ENCODE assay signal across 27 cellular contexts in the genomic region with DNA sequence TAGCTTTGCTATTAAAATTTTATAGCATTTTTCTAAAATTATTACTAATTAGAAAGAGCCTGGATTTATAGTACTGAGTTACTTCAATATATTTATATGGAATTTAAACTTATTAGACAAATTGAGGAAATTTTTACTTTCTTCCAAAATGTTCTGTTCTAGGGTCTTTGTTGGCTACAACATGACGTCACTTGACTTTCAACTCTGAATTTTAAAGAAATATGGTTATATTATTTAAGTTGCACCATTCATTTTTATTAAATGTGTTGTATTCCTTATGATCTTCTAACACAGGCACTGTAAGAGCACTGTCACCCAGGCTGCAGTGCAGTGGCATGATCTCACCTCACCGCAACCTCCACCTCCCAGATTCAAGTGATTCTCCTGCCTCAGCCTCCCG.
"Had no signal": no experiment of that assay in that cellular context is flagged by ENCODE, and none has a peak within 500 bp of the region (broad histone marks: within the 10 kb centered on the region; RNA-seq: fewer than 3 reads in every experiment).

No MANE protein-coding gene starts in this region.

- FAIRE-seq: colon, endometrium, endothelial cell of umbilical vein had no signal

- H3K4me3 ChIP-seq: colonic mucosa, coronary artery, dorsolateral prefrontal cortex, esophagus muscularis mucosa, esophagus squamous epithelium, gastrocnemius medialis, gastroesophageal sphincter, heart left ventricle, heart right ventricle had no signal

- DNase-seq: colonic mucosa; cortex of kidney; dermis blood vessel endothelial cell; dorsolateral prefrontal cortex; effector CD4-positive, alpha-beta T cell; effector CD8-positive, alpha-beta T cell; effector memory CD4-positive, alpha-beta T cell; effector memory CD8-positive, alpha-beta T cell; endodermal cell; erythroblast; esophagus squamous epithelium; foreskin fibroblast; foreskin keratinocyte; foreskin melanocyte; gastrocnemius medialis; glutamatergic neuron; head of caudate nucleus; heart left ventricle; heart right ventricle had no signal

- H3K9me3 ChIP-seq: colonic mucosa, esophagus muscularis mucosa, esophagus squamous epithelium, gastrocnemius medialis, gastroesophageal sphincter, heart left ventricle had no signal

- H3K36me3 ChIP-seq: colonic mucosa, esophagus muscularis mucosa, esophagus squamous epithelium, gastrocnemius medialis, gastroesophageal sphincter, heart left ventricle, heart right ventricle had no signal

- H3K27ac ChIP-seq: colonic mucosa, coronary artery, dorsolateral prefrontal cortex, epithelial cell of prostate, esophagus muscularis mucosa, esophagus squamous epithelium, foreskin keratinocyte, gastrocnemius medialis, gastroesophageal sphincter, heart left ventricle, heart right ventricle had no signal

- H3K4me1 ChIP-seq: colonic mucosa, esophagus muscularis mucosa, esophagus squamous epithelium, foreskin keratinocyte, gastrocnemius medialis, gastroesophageal sphincter, heart left ventricle, heart right ventricle had no signal

- ATAC-seq: effector memory CD8-positive, alpha-beta T cell; esophagus mucosa; foreskin keratinocyte; gastrocnemius medialis; gastroesophageal sphincter; heart left ventricle; heart right ventricle had no signal

- H3K27me3 ChIP-seq: colonic mucosa, dorsolateral prefrontal cortex, esophagus muscularis mucosa, esophagus squamous epithelium, foreskin keratinocyte, gastrocnemius medialis, gastroesophageal sphincter, heart left ventricle, heart right ventricle had no signal
